ENCODE assay signal across 13 cellular contexts in genomic region chr3:194824676-194825075, GRCh38.
DNase-seq lines count a peak whose midpoint lies in the region; ATAC-seq and TF ChIP-seq lines count a peak whose summit lies in the region.
"Had no signal": no experiment of that assay in that cellular context is flagged by ENCODE, and none has a peak within 500 bp of the region (broad histone marks: within the 10 kb centered on the region; RNA-seq: fewer than 3 reads in every experiment).

No MANE protein-coding gene starts in this region.

- H2AFZ ChIP-seq in mammary epithelial cell (ENCODE audit: low read depth, low read length) = no peak overlapping the region
- H2AFZ ChIP-seq: GM23338 had no signal

- 74% methylated on average over 14 of the region's 16 CpGs for WGBS in mammary epithelial cell (ENCODE audit: low coverage, missing lambda C conversion rate)
- WGBS in aorta, 2 donors = 55 to 58% methylated on average over 16 of the region's 16 CpGs

- H3K9me3 Mint-ChIP-seq in MCF 10A (ENCODE audit: unreplicated experiment) = no peaks in the 10 kb centered on the region
- H3K9me3 Mint-ChIP-seq: activated T-helper 17 cell treated with anti-CD3 and anti-CD28 coated beads, Interleukin-2, amount 50 U/mL, for 72 hours; GM23338 had no signal

- dilution Hi-C loops in mammary epithelial cell (cut with HindIII; ENCODE audit: low sequenced_read_pairs) = no loop called here

- in situ Hi-C loops in mammary epithelial cell (cut with MboI; ENCODE audit: low sequenced_read_pairs in 2 of 2) = no loop called here
- in situ Hi-C loops in astrocyte of the cerebellum (cut with HindIII; ENCODE audit: low sequenced_read_pairs) = no loop called here
- in situ Hi-C loops in GM13977 (cut with MboI; ENCODE audit: low pct_unique_long_range_greater_than_20kb, low sequenced_read_pairs, unreplicated experiment) = no loop called here

- peaks cover 7% of the 10 kb centered on the region for H3K4me1 Mint-ChIP-seq in MCF 10A (ENCODE audit: insufficient read depth, unreplicated experiment)
- H3K4me1 Mint-ChIP-seq: activated T-helper 17 cell treated with anti-CD3 and anti-CD28 coated beads, Interleukin-2, amount 50 U/mL, for 72 hours had no signal

- no peak overlapping the region for H3K4me3 Mint-ChIP-seq in MCF 10A (ENCODE audit: unreplicated experiment)
- H3K4me3 Mint-ChIP-seq: activated T-helper 17 cell treated with anti-CD3 and anti-CD28 coated beads, Interleukin-2, amount 50 U/mL, for 72 hours; GM23338 had no signal

- no peak overlapping the region for H3K27ac Mint-ChIP-seq in MCF 10A (ENCODE audit: low read depth, unreplicated experiment)
- H3K27ac Mint-ChIP-seq: activated T-helper 17 cell treated with anti-CD3 and anti-CD28 coated beads, Interleukin-2, amount 50 U/mL, for 72 hours; GM23338 had no signal

- no peak overlapping the region for H3K9ac ChIP-seq in mammary epithelial cell (ENCODE audit: insufficient read depth, low read length)

- no TSS peak for BruUV-seq in MCF 10A (replicated peaks; lab: Mats Ljungman, UMichigan)
- BruUV-seq in mammary epithelial cell (replicated peaks; lab: Mats Ljungman, UMichigan) = no TSS peak

- H3K4me1 ChIP-seq in mammary epithelial cell (ENCODE audit: insufficient read depth, low read length) = no peaks in the 10 kb centered on the region
- peaks cover 27% of the 10 kb centered on the region for H3K4me1 ChIP-seq in left ventricle myocardium inferior
- H3K4me1 ChIP-seq in aorta (ENCODE audit: control insufficient read depth in 1 of 2, insufficient read depth in 2 of 2, low read length in 2 of 2) = no peaks in the 10 kb centered on the region
- H3K4me1 ChIP-seq: testis had no signal

- no peak overlapping the region for H3K27ac ChIP-seq in mammary epithelial cell (ENCODE audit: insufficient read depth, low read depth, low read length)
- H3K27ac ChIP-seq in left ventricle myocardium inferior (replicated peaks) = peak overlapping the region; percentile 82
- no peak overlapping the region for H3K27ac ChIP-seq in aorta (ENCODE audit: low read depth in 1 of 2, low read length in 2 of 2)
- H3K27ac ChIP-seq: esophagus squamous epithelium, testis had no signal

- H3K4me3 ChIP-seq in mammary epithelial cell (replicated peaks in 1 of 3; ENCODE audit: insufficient read depth in 1 of 3, low read depth in 2 of 3, low read length in 3 of 3) (no peak overlapping the region), astrocyte of the cerebellum (ENCODE audit: low read depth, low read length) (no peak overlapping the region), left ventricle myocardium inferior (peak overlapping the region; percentile 47), aorta (ENCODE audit: low read length in 2 of 2) (no peak overlapping the region)
- H3K4me3 ChIP-seq: esophagus squamous epithelium, GM23338, testis had no signal

- H3K4me2 ChIP-seq in mammary epithelial cell (ENCODE audit: insufficient read depth, low read depth, low read length) = no peak overlapping the region
- H3K4me2 ChIP-seq: GM23338 had no signal

- no peaks in the 10 kb centered on the region for H4K20me1 ChIP-seq in mammary epithelial cell (ENCODE audit: insufficient read depth, low read length)

- no peak for TF ChIP-seq CTCF in MCF 10A (IDR thresholded peaks at IDR 0.05; ENCODE audit: unreplicated experiment)
- TF ChIP-seq CTCF in mammary epithelial cell (conservative IDR thresholded peaks at IDR 0.05 in 1 of 2, IDR thresholded peaks at IDR 0.05 in 1 of 2; ENCODE audit: extremely low read depth in 1 of 2, insufficient read depth in 1 of 2, low read depth in 1 of 2, low read length in 2 of 2) = no peak
- TF ChIP-seq CTCF in astrocyte of the cerebellum (IDR thresholded peaks at IDR 0.05; ENCODE audit: low read depth, low read length, missing control alignments) = no peak
- no peak for TF ChIP-seq CTCF in left ventricle myocardium inferior (IDR thresholded peaks at IDR 0.05; ENCODE audit: borderline replicate concordance)
- TF ChIP-seq CTCF in GM13977 (IDR thresholded peaks at IDR 0.05; ENCODE audit: extremely low read depth, insufficient read depth, missing control alignments) = no peak

- CTCF ChIA-PET in MCF 10A (lab: Yijun Ruan, JAX) (interaction anchor here (0.8 kb wide), 1 partner anchor 46 kb away, joined by 5 read pairs; no protein-coding TSS in a partner anchor), mammary epithelial cell (lab: Charles Lee; ENCODE audit: low non-redundant PET) (no interaction called here)

- intact Hi-C loops in MCF 10A (cut with micrococcal nuclease) = no loop called here
- intact Hi-C loops in mammary epithelial cell (cut with micrococcal nuclease) = no loop called here
- intact Hi-C loops in left ventricle myocardium inferior (cut with micrococcal nuclease) = no loop called here
- intact Hi-C loops in aorta (cut with DNase I) = no loop called here

- H3K36me3 ChIP-seq in mammary epithelial cell (ENCODE audit: insufficient read depth, low read length) (no peaks in the 10 kb centered on the region), left ventricle myocardium inferior (no peaks in the 10 kb centered on the region), aorta (ENCODE audit: control insufficient read depth in 1 of 2, insufficient read depth in 2 of 2, low read length in 1 of 2) (no peaks in the 10 kb centered on the region)
- H3K36me3 ChIP-seq: esophagus squamous epithelium had no signal

- H3K36me3 Mint-ChIP-seq in MCF 10A (ENCODE audit: insufficient read depth, unreplicated experiment) = no peaks in the 10 kb centered on the region

- POLR2A ChIA-PET in MCF 10A (lab: Yijun Ruan, JAX) = no interaction called here

- H3K9me3 ChIP-seq in mammary epithelial cell (replicated peaks; ENCODE audit: insufficient read depth, low read length) (no peaks in the 10 kb centered on the region), left ventricle myocardium inferior (replicated peaks) (no peaks in the 10 kb centered on the region), aorta (ENCODE audit: control insufficient read depth, low read length) (no peaks in the 10 kb centered on the region)
- H3K9me3 ChIP-seq: esophagus squamous epithelium, testis had no signal

- peaks cover 28% of the 10 kb centered on the region for H3K27me3 Mint-ChIP-seq in MCF 10A (ENCODE audit: insufficient read depth, unreplicated experiment)

- H3K79me2 ChIP-seq in mammary epithelial cell (ENCODE audit: insufficient read depth, low read length) = no peaks in the 10 kb centered on the region

- no peaks in the 10 kb centered on the region for H3K27me3 ChIP-seq in mammary epithelial cell (ENCODE audit: insufficient read depth, low read length)
- H3K27me3 ChIP-seq in left ventricle myocardium inferior (ENCODE audit: low read depth) = no peaks in the 10 kb centered on the region
- no peaks in the 10 kb centered on the region for H3K27me3 ChIP-seq in aorta (ENCODE audit: control insufficient read depth in 1 of 2, insufficient read depth in 2 of 2, low read length in 1 of 2)
- H3K27me3 ChIP-seq: esophagus squamous epithelium, testis had no signal

- ATAC-seq in aorta (ENCODE audit: low FRiP score) (peak; percentile 33), HG03045 (IDR thresholded peaks at IDR 0.05; ENCODE audit: unreplicated experiment) (no peak)
- no peak for ATAC-seq in activated CD4-positive, CD25-positive, alpha-beta regulatory T cell treated with anti-CD3 and anti-CD28 coated beads, Interleukin-2, amount 50 U/mL, for 24 hours
- ATAC-seq: activated T-helper 17 cell treated with anti-CD3 and anti-CD28 coated beads, Interleukin-2, amount 50 U/mL, for 72 hours; GM23338 had no signal

- DNase-seq in MCF 10A (ENCODE audit: unreplicated experiment) (peak; percentile 87), mammary epithelial cell (no peak), astrocyte of the cerebellum (ENCODE audit: low read depth) (peak; percentile 19), left ventricle myocardium inferior (peak; percentile 70), aorta (no peak), GM13977 (ENCODE audit: low spot score) (no peak)
- DNase-seq: esophagus squamous epithelium, NCI-H1048, testis had no signal

Comparison
In these comparisons a context has a peak if more than half of its experiments do, and no peak if none do; other contexts are left out.
1. DNase-seq: peak in MCF 10A (single experiment), astrocyte of the cerebellum (single experiment) and left ventricle myocardium inferior (single experiment); none in mammary epithelial cell (single experiment), aorta (0 of 2) and GM13977 (single experiment).